In the genomic region with DNA sequence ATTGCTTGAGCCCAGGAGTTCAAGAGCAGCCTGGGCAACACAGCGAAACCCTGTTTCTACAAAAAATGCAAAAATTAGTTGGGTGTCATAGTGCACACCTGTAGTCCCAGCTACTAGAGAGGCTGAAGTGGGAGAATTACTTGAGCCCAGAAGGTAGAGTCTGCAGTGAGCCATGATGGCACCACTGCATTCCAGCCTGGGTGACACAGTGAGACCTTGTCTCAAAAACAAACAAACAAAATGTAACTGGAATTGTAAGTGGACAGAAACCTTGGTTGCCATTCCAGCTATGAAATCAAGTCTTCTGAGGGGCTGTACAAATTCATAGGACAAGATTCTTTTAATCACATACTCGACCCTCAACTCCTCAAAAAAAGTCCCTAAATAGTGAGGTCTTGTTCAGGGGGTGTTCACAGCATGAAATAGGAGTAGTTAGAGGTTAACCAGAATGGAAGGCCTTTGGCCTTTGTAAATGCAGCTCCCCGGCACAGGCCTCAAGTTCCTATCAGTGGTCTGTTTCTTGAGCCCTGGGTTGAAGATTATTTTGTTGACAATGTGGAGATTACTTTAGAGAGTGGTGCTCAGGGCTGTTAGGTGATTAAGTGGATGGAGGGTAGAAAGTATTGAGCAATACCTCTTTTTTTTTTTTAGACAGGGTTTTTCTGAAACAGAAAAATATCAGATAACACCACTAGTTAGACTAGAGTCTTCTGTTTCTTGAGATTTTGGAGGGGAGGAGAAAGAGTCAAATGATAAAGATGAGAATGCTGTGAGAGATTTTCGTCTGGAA, we compare ENCODE assay signal across 32 cellular contexts.
DNase-seq lines count a peak whose midpoint lies in the region; ATAC-seq, FAIRE-seq and TF ChIP-seq lines count a peak whose summit lies in the region.
"Had no signal": no experiment of that assay in that cellular context is flagged by ENCODE, and none has a peak within 500 bp of the region (broad histone marks: within the 10 kb centered on the region; RNA-seq: fewer than 3 reads in every experiment).

No MANE protein-coding gene starts in this region.

- FAIRE-seq in D721Med (lab: Jason Lieb, UNC): peak; percentile 84
- FAIRE-seq: G401.6, small intestine had no signal

- intact Hi-C loops in dendritic cell treated with granulocyte-macrophage colony-stimulating factor and Interleukin-4, amounts not matched to agents 40 ng/mL and 50 ng/mL, for 4 days (cut with micrococcal nuclease): no loop called here

- peaks cover 18% of the 10 kb centered on the region for H3K4me1 Mint-ChIP-seq in dendritic cell treated with granulocyte-macrophage colony-stimulating factor and Interleukin-4, amounts not matched to agents 40 ng/mL and 50 ng/mL, for 4 days (ENCODE audit: low read depth)
- H3K4me1 Mint-ChIP-seq in nephron progenitor cell: peaks cover 8% of the 10 kb centered on the region
- H3K4me1 Mint-ChIP-seq: activated naive CD4-positive, alpha-beta T cell treated with anti-CD3 and anti-CD28 coated beads, Interleukin-2, amount 50 U/mL, for 24 hours; activated T-helper 17 cell treated with anti-CD3 and anti-CD28 coated beads, Interleukin-2, amount 50 U/mL, for 72 hours; CD8-positive, alpha-beta memory T cell; memory B cell; stimulated activated naive CD8-positive, alpha-beta T cell treated with anti-CD3 and anti-CD28 coated beads, Interleukin-15, amount 100 ng/mL, for 72 hours had no signal

- TF ChIP-seq CTCF in D721Med (IDR thresholded peaks at IDR 0.05; ENCODE audit: insufficient read depth, missing control alignments) (no peak), NB4 (IDR thresholded peaks at IDR 0.05; ENCODE audit: low read depth, low read length) (no peak), nephron progenitor cell (IDR thresholded peaks at IDR 0.05) (no peak)

- no peaks in the 10 kb centered on the region for H3K36me3 Mint-ChIP-seq in dendritic cell treated with granulocyte-macrophage colony-stimulating factor and Interleukin-4, amounts not matched to agents 40 ng/mL and 50 ng/mL, for 4 days (ENCODE audit: low read depth)
- no peaks in the 10 kb centered on the region for H3K36me3 Mint-ChIP-seq in nephron progenitor cell (ENCODE audit: low read depth)
- H3K36me3 Mint-ChIP-seq: activated naive CD4-positive, alpha-beta T cell treated with anti-CD3 and anti-CD28 coated beads, Interleukin-2, amount 50 U/mL, for 24 hours; memory B cell had no signal

- DNase-seq in D721Med (ENCODE audit: insufficient read length, low spot score) (no peak), NB4 (ENCODE audit: low read depth) (peak; percentile 9), nephron progenitor cell (no peak), NCI-H1048 (lab: John Stamatoyannopoulos, UW) (no peak)
- DNase-seq in activated CD4-positive, CD25-positive, alpha-beta regulatory T cell treated with anti-CD3 and anti-CD28 coated beads, Interleukin-2, amount 50 U/mL, for 72 hours: no peak
- DNase-seq: activated CD4-positive, alpha-beta T cell treated with anti-CD3 and anti-CD28 coated beads, Interleukin-2, amount 50 U/mL, for 48 hours; activated CD4-positive, CD25-positive, alpha-beta regulatory T cell; activated CD8-positive, alpha-beta memory T cell treated with anti-CD3 and anti-CD28 coated beads, Interleukin-2, amount 50 U/mL, for 4 hours; amygdala; BE2C; CD8-positive, alpha-beta memory T cell; effector CD8-positive, alpha-beta T cell; GOT3; left cardiac atrium; MG63; NCI-H146; SHP77; small intestine; stimulated activated CD4-positive, alpha-beta T cell treated with anti-CD3 and anti-CD28 coated beads, Interleukin-1b, Interleukin-23, amount 100 ng/mL, for 48 hours; stimulated activated CD8-positive, alpha-beta memory T cell treated with anti-CD3 and anti-CD28 coated beads, Interleukin-4, amount 100 ng/mL, for 48 hours; stimulated activated naive CD8-positive, alpha-beta T cell treated with anti-CD3 and anti-CD28 coated beads, Interleukin-15, amount 100 ng/mL, for 72 hours; T-helper 9 cell; tibial artery had no signal

- no peak overlapping the region for H3K4me3 Mint-ChIP-seq in dendritic cell treated with granulocyte-macrophage colony-stimulating factor and Interleukin-4, amounts not matched to agents 40 ng/mL and 50 ng/mL, for 4 days
- no peak overlapping the region for H3K4me3 Mint-ChIP-seq in nephron progenitor cell
- H3K4me3 Mint-ChIP-seq: activated naive CD4-positive, alpha-beta T cell treated with anti-CD3 and anti-CD28 coated beads, Interleukin-2, amount 50 U/mL, for 24 hours; activated T-helper 17 cell treated with anti-CD3 and anti-CD28 coated beads, Interleukin-2, amount 50 U/mL, for 72 hours; CD8-positive, alpha-beta memory T cell; memory B cell; stimulated activated naive CD8-positive, alpha-beta T cell treated with anti-CD3 and anti-CD28 coated beads, Interleukin-15, amount 100 ng/mL, for 72 hours had no signal

- no peak overlapping the region for H3K4me3 ChIP-seq in NB4 (ENCODE audit: low read depth, low read length)
- H3K4me3 ChIP-seq: breast epithelium, MG63, tibial artery had no signal

- no peaks in the 10 kb centered on the region for H3K27me3 Mint-ChIP-seq in dendritic cell treated with granulocyte-macrophage colony-stimulating factor and Interleukin-4, amounts not matched to agents 40 ng/mL and 50 ng/mL, for 4 days
- no peaks in the 10 kb centered on the region for H3K27me3 Mint-ChIP-seq in nephron progenitor cell (ENCODE audit: low read depth, poor library complexity)
- H3K27me3 Mint-ChIP-seq: activated naive CD4-positive, alpha-beta T cell treated with anti-CD3 and anti-CD28 coated beads, Interleukin-2, amount 50 U/mL, for 24 hours; stimulated activated naive CD8-positive, alpha-beta T cell treated with anti-CD3 and anti-CD28 coated beads, Interleukin-15, amount 100 ng/mL, for 72 hours had no signal

- ATAC-seq in HG03159 (IDR thresholded peaks at IDR 0.05; ENCODE audit: unreplicated experiment) (no peak), SK-N-SH treated with all-trans-retinoic acid at 6 μM for 48 hours (no peak)
- ATAC-seq: activated T-helper 17 cell treated with anti-CD3 and anti-CD28 coated beads, Interleukin-2, amount 50 U/mL, for 72 hours; Panc1; stimulated activated naive CD8-positive, alpha-beta T cell treated with anti-CD3 and anti-CD28 coated beads, Interleukin-15, amount 100 ng/mL, for 72 hours had no signal

- TF ChIP-seq POLR2A in NB4 (IDR thresholded peaks at IDR 0.05; ENCODE audit: extremely low read depth, insufficient read length): no peak

- no peaks in the 10 kb centered on the region for H3K9me3 Mint-ChIP-seq in dendritic cell treated with granulocyte-macrophage colony-stimulating factor and Interleukin-4, amounts not matched to agents 40 ng/mL and 50 ng/mL, for 4 days
- no peaks in the 10 kb centered on the region for H3K9me3 Mint-ChIP-seq in nephron progenitor cell
- H3K9me3 Mint-ChIP-seq: activated naive CD4-positive, alpha-beta T cell treated with anti-CD3 and anti-CD28 coated beads, Interleukin-2, amount 50 U/mL, for 24 hours; activated T-helper 17 cell treated with anti-CD3 and anti-CD28 coated beads, Interleukin-2, amount 50 U/mL, for 72 hours; memory B cell; stimulated activated naive CD8-positive, alpha-beta T cell treated with anti-CD3 and anti-CD28 coated beads, Interleukin-15, amount 100 ng/mL, for 72 hours had no signal

- H3K27ac Mint-ChIP-seq in dendritic cell treated with granulocyte-macrophage colony-stimulating factor and Interleukin-4, amounts not matched to agents 40 ng/mL and 50 ng/mL, for 4 days: peak overlapping the region; percentile 5
- H3K27ac Mint-ChIP-seq in nephron progenitor cell: peak overlapping the region; percentile 30
- H3K27ac Mint-ChIP-seq: activated naive CD4-positive, alpha-beta T cell treated with anti-CD3 and anti-CD28 coated beads, Interleukin-2, amount 50 U/mL, for 24 hours; activated T-helper 17 cell treated with anti-CD3 and anti-CD28 coated beads, Interleukin-2, amount 50 U/mL, for 72 hours; CD8-positive, alpha-beta memory T cell; memory B cell; stimulated activated naive CD8-positive, alpha-beta T cell treated with anti-CD3 and anti-CD28 coated beads, Interleukin-15, amount 100 ng/mL, for 72 hours had no signal

TF ChIP-seq in SK-N-SH treated with all-trans-retinoic acid at 6 μM for 48 hours, 23 proteins besides CTCF, POLR2A, EP300 and RAD21 (continues in another document):
- TF ChIP-seq ZNF565 (CRISPR knock-in tag; conservative IDR thresholded peaks at IDR 0.05; ENCODE audit: low read depth) (no peak), TOX (CRISPR knock-in tag; IDR thresholded peaks at IDR 0.05; ENCODE audit: borderline replicate concordance) (no peak), ESRRG (CRISPR knock-in tag; IDR thresholded peaks at IDR 0.05) (no peak), OSR1 (CRISPR knock-in tag; IDR thresholded peaks at IDR 0.05) (no peak), TCF4 (CRISPR knock-in tag; IDR thresholded peaks at IDR 0.05; ENCODE audit: borderline replicate concordance) (no peak), BACH2 (CRISPR knock-in tag; IDR thresholded peaks at IDR 0.05; ENCODE audit: borderline replicate concordance) (no peak), RARB (CRISPR knock-in tag; IDR thresholded peaks at IDR 0.05) (no peak)
- TF ChIP-seq, protein P1, sequence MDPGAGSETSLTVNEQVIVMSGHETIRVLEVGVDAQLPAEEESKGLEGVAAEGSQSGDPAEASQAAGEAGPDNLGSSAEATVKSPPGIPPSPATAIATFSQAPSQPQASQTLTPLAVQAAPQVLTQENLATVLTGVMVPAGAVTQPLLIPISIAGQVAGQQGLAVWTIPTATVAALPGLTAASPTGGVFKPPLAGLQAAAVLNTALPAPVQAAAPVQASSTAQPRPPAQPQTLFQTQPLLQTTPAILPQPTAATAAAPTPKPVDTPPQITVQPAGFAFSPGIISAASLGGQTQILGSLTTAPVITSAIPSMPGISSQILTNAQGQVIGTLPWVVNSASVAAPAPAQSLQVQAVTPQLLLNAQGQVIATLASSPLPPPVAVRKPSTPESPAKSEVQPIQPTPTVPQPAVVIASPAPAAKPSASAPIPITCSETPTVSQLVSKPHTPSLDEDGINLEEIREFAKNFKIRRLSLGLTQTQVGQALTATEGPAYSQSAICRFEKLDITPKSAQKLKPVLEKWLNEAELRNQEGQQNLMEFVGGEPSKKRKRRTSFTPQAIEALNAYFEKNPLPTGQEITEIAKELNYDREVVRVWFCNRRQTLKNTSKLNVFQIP (CRISPR knock-in tag; IDR thresholded peaks at IDR 0.05; ENCODE audit: borderline replicate concordance, low read depth): no peak
